16 cellular contexts compared by ENCODE assay signal in the genomic region with DNA sequence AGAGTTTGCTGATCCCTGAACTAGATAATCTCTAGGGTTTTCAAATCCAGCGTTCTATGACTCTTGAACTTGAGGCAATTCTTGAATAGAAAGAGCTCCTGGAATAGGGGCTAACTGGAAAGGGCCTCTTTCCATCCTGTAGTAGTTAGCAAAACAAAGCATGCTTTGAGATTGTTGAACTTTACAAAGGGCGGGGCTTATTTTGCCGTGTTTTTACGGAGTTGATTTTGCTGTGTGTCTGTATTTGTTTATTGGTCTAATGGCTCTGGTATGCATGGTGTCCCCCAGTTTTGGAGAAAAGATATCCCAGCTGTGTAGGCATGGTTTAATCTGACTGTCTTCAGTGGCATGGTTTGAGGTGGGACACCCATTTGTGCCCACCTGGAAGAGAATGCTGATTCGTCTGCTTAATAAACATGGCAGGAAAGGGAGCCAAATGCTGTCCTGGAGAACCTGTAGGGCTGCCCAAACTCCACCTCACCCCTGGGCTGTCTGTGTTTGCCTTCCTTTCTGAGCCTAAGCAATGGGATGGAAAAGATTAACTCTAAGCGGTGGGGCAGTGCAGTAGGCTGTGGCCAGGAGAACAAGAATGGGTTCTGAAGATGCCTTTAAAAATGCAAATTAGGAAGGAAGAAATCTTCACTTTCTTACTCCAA.
DNase-seq lines count a peak whose midpoint lies in the region; ATAC-seq, FAIRE-seq and TF ChIP-seq lines count a peak whose summit lies in the region.
"Had no signal": no experiment of that assay in that cellular context is flagged by ENCODE, and none has a peak within 500 bp of the region (broad histone marks: within the 10 kb centered on the region; RNA-seq: fewer than 3 reads in every experiment).

No MANE protein-coding gene starts in this region.

- H3K4me3 ChIP-seq in H1 (ENCODE audit: extremely low read depth in 1 of 4, insufficient read depth in 2 of 4, low read depth in 3 of 4, low read length in 4 of 4): no peak overlapping the region
- H3K4me3 ChIP-seq in mucosa of descending colon: no peak overlapping the region
- no peak overlapping the region for H3K4me3 ChIP-seq in stomach
- H3K4me3 ChIP-seq: SJCRH30 had no signal

- ATAC-seq in mucosa of descending colon (peak; percentile 60), GM18498 (IDR thresholded peaks at IDR 0.05; ENCODE audit: unreplicated experiment) (no peak), HG02970 (IDR thresholded peaks at IDR 0.05; ENCODE audit: low FRiP score, unreplicated experiment) (no peak), HG02870 (IDR thresholded peaks at IDR 0.05; ENCODE audit: unreplicated experiment) (no peak)

- H3K27ac Mint-ChIP-seq in H9: peak overlapping the region in 2 of 3 experiments; percentile 12 to 25; a peak in 2 of 7 replicates

- H2AFZ ChIP-seq in H9 (ENCODE audit: low read length) (no peak overlapping the region), H1 (ENCODE audit: low read length) (no peak overlapping the region)

- H2BK120ac ChIP-seq in H9 (ENCODE audit: low read depth, low read length, poor library complexity, severe bottlenecking) (no peak overlapping the region), H1 (replicated peaks; ENCODE audit: low read depth, low read length) (no peak overlapping the region)

- no peaks in the 10 kb centered on the region; the same call in 1 of the 2 replicates for H3K27me3 ChIP-seq in H9 (ENCODE audit: insufficient read depth, low read length)
- H3K27me3 ChIP-seq in H1 (replicated peaks in 1 of 4; ENCODE audit: control insufficient read depth in 3 of 4, extremely low read depth in 1 of 4, insufficient read depth in 3 of 4, low read length in 3 of 4): no peaks in the 10 kb centered on the region
- no peaks in the 10 kb centered on the region for H3K27me3 ChIP-seq in stomach
- H3K27me3 ChIP-seq: SJCRH30 had no signal

- H3K9ac ChIP-seq in H9 (ENCODE audit: extremely low read depth, insufficient read length, low read length) (no peak overlapping the region), H1 (replicated peaks in 1 of 4; ENCODE audit: extremely low read depth in 1 of 4, low read depth in 3 of 4, low read length in 3 of 4) (no peak overlapping the region)

- H3K4me1 ChIP-seq in H9 (ENCODE audit: insufficient read depth, low read length) (peaks cover 23% of the 10 kb centered on the region), H1 (replicated peaks in 1 of 4; ENCODE audit: control insufficient read depth in 3 of 4, insufficient read depth in 4 of 4, low read length in 3 of 4) (peaks cover 11 to 31% (median 22%) of the 10 kb centered on the region in 4 experiments), mucosa of descending colon (ENCODE audit: low read depth) (peaks cover 7% of the 10 kb centered on the region), stomach (peaks cover 6 to 33% (median 19%) of the 10 kb centered on the region in 4 donors)
- H3K4me1 ChIP-seq: SJCRH30 had no signal

- WGBS in H9 (ENCODE audit: extremely low coverage, insufficient read length, low lambda C conversion rate): no CpG with 5 or more reads among the region's 6 CpGs
- WGBS in H1 (ENCODE audit: extremely low coverage in 1 of 2, insufficient coverage in 1 of 2, insufficient read length in 1 of 2, insufficient replicate concordance in 2 of 2, low coverage in 1 of 2, low lambda C conversion rate in 2 of 2, missing lambda C conversion rate in 1 of 2), 2 experiments: 80% methylated on average over 6 of the region's 6 CpGs; no CpG with 5 or more reads in 1 of the 2 experiments
- 28 to 59% (median 41%) methylated on average over 6 of the region's 6 CpGs for WGBS in stomach, 5 donors

- peaks cover 58 to 70% of the 10 kb centered on the region in 2 experiments for H3K4me1 Mint-ChIP-seq in H9
- H3K4me1 Mint-ChIP-seq: IgD-negative memory B cell had no signal

- H3T11ph ChIP-seq in H9 (ENCODE audit: low read length): no peak overlapping the region

- H2BK15ac ChIP-seq in H9 (ENCODE audit: low read depth, low read length) (no peak overlapping the region), H1 (ENCODE audit: low read length) (no peak overlapping the region)

- H2AK5ac ChIP-seq in H9 (ENCODE audit: insufficient read length, low read length): no peak overlapping the region
- H2AK5ac ChIP-seq in H1 (ENCODE audit: low read depth, low read length): no peak overlapping the region

- no peak overlapping the region for H2BK5ac ChIP-seq in H9 (ENCODE audit: insufficient read length, low read length)
- no peak overlapping the region; the same call in 1 of the 2 replicates for H2BK5ac ChIP-seq in H1 (ENCODE audit: low read depth, low read length)

- H3K4ac ChIP-seq in H9 (ENCODE audit: low read depth, low read length): no peak overlapping the region
- no peak overlapping the region for H3K4ac ChIP-seq in H1 (replicated peaks; ENCODE audit: insufficient read length, low read depth, low read length)

- H3K56ac ChIP-seq in H9 (ENCODE audit: insufficient read length, low read depth, low read length): no peak overlapping the region
- H3K56ac ChIP-seq in H1 (replicated peaks; ENCODE audit: insufficient read length, low read depth, low read length): no peak overlapping the region

- H3K14ac ChIP-seq in H9 (ENCODE audit: insufficient read depth, low read length): no peak overlapping the region
- no peak overlapping the region for H3K14ac ChIP-seq in H1 (ENCODE audit: insufficient read length)

- H2BK20ac ChIP-seq in H9 (ENCODE audit: low read depth, low read length, poor library complexity, severe bottlenecking) (no peak overlapping the region), H1 (ENCODE audit: low read length) (0 out of 2 replicates have a peak overlapping the region, but pooled peaks have one; percentile 37)

- H2BK12ac ChIP-seq in H9 (ENCODE audit: insufficient read length, low read depth, low read length) (no peak overlapping the region), H1 (ENCODE audit: low read depth, low read length) (no peak overlapping the region)

- no peaks in the 10 kb centered on the region for H3K9me3 Mint-ChIP-seq in H9
- H3K9me3 Mint-ChIP-seq: IgD-negative memory B cell had no signal

- H3K27ac ChIP-seq in H9 (ENCODE audit: insufficient read length, low read depth, low read length) (no peak overlapping the region), H1 (ENCODE audit: low read depth, low read length) (no peak overlapping the region), stomach (peak overlapping the region; percentile 14 to 67 (median 35))
- H3K27ac ChIP-seq: RWPE1, SJCRH30 had no signal

- DNase-seq in H9: no peak
- DNase-seq in H1 (ENCODE audit: low read depth in 1 of 2, low spot score in 2 of 2): no peak
- no peak for DNase-seq in mucosa of descending colon
- peak; percentile 48 for DNase-seq in stomach
- no peak for DNase-seq in RKO (ENCODE audit: low spot score)
- DNase-seq: DMS 273 treated with DMSO at 0.1 percent for 48 hours, NCI-H146, NCI-H2081 treated with DMSO at 0.1 percent for 48 hours, NCI-H526, SJCRH30 had no signal

- no peaks in the 10 kb centered on the region for H3K27me3 Mint-ChIP-seq in H9 (ENCODE audit: low read depth)
- H3K27me3 Mint-ChIP-seq: IgD-negative memory B cell had no signal

- no peak overlapping the region for H4K8ac ChIP-seq in H9 (replicated peaks; ENCODE audit: insufficient read length, low read depth, low read length)
- no peak overlapping the region for H4K8ac ChIP-seq in H1 (ENCODE audit: extremely low read depth, insufficient read depth, low read length)

- no peak overlapping the region for H3K4me3 Mint-ChIP-seq in H9
- H3K4me3 Mint-ChIP-seq: IgD-negative memory B cell had no signal

- no peak overlapping the region for H4K5ac ChIP-seq in H9 (ENCODE audit: insufficient read length, low read depth, low read length)
- no peak overlapping the region for H4K5ac ChIP-seq in H1 (ENCODE audit: insufficient read length, low read depth, low read length)

- H3K4me2 ChIP-seq in H9 (ENCODE audit: insufficient read depth, insufficient read length, low read length) (no peak overlapping the region), H1 (ENCODE audit: insufficient read depth in 1 of 2, low read depth in 2 of 2, low read length in 2 of 2) (peak overlapping the region in 1 of 2 experiments; percentile 10; a peak in 1 of 4 replicates)

- no peak overlapping the region for H3K18ac ChIP-seq in H9 (ENCODE audit: insufficient read length, low read depth, low read length)
- peak overlapping the region; percentile 81 for H3K18ac ChIP-seq in H1 (ENCODE audit: extremely low read depth, low read length)

- H4K91ac ChIP-seq in H9 (ENCODE audit: insufficient read length, low read depth, low read length) (no peak overlapping the region), H1 (replicated peaks; ENCODE audit: insufficient read length, low read length) (no peak overlapping the region)

- H3K36me3 ChIP-seq in H1 (ENCODE audit: control insufficient read depth in 2 of 4, insufficient read depth in 4 of 4, low read length in 3 of 4) (no peaks in the 10 kb centered on the region), mucosa of descending colon (ENCODE audit: low read depth) (no peaks in the 10 kb centered on the region), stomach (no peaks in the 10 kb centered on the region)
- H3K36me3 ChIP-seq: SJCRH30 had no signal

- no peaks in the 10 kb centered on the region for H3K79me2 ChIP-seq in H9 (ENCODE audit: insufficient read depth, low read length)
- H3K79me2 ChIP-seq in H1 (ENCODE audit: control insufficient read depth in 1 of 2, insufficient read depth in 2 of 2, low read length in 2 of 2): no peaks in the 10 kb centered on the region

- CTCF ChIA-PET in H1 (lab: Charles Lee; ENCODE audit: partially characterized antibody): interaction anchor here (0.9 to 1.1 kb wide), 3 partner anchors 8 to 163 kb away, joined by 3 to 4 read pairs (median 4); no protein-coding TSS in a partner anchor

- POLR2A ChIA-PET in H1 (lab: Charles Lee; ENCODE audit: partially characterized antibody): interaction anchor here (1.7 kb wide), 1 partner anchor 10 kb away, joined by 5 read pairs; no protein-coding TSS in a partner anchor

- no peak overlapping the region for H3K23ac ChIP-seq in H9 (ENCODE audit: insufficient read length, low read depth, low read length)
- H3K23ac ChIP-seq in H1 (ENCODE audit: insufficient read length): no peak overlapping the region

- TF ChIP-seq RAD21 in H1 (IDR thresholded peaks at IDR 0.05 in 1 of 2, conservative IDR thresholded peaks at IDR 0.05 in 1 of 2; ENCODE audit: low read depth in 2 of 2, low read length in 2 of 2): no peak

- H3K9me3 ChIP-seq in H9 (ENCODE audit: control insufficient read depth, low read depth, low read length): no peaks in the 10 kb centered on the region
- H3K9me3 ChIP-seq in H1 (ENCODE audit: insufficient read depth in 2 of 2, low read depth in 1 of 2, low read length in 1 of 2): no peaks in the 10 kb centered on the region
- no peaks in the 10 kb centered on the region for H3K9me3 ChIP-seq in mucosa of descending colon
- H3K9me3 ChIP-seq in stomach: no peaks in the 10 kb centered on the region
- H3K9me3 ChIP-seq: SJCRH30 had no signal

- FAIRE-seq in H1 (lab: Jason Lieb, UNC): no peak
- FAIRE-seq: H54 had no signal

- H3K23me2 ChIP-seq in H9 (ENCODE audit: insufficient read length, low read depth, low read length, poor library complexity, severe bottlenecking) (no peaks in the 10 kb centered on the region), H1 (ENCODE audit: low read depth, low read length) (no peaks in the 10 kb centered on the region; the same call in 1 of the 2 replicates)

- H4K20me1 ChIP-seq in H9 (ENCODE audit: control insufficient read depth, insufficient read depth, insufficient read length): no peaks in the 10 kb centered on the region
- no peaks in the 10 kb centered on the region for H4K20me1 ChIP-seq in H1 (replicated peaks in 1 of 2; ENCODE audit: control insufficient read depth in 1 of 2, insufficient read depth in 2 of 2, low read length in 2 of 2)

- TF ChIP-seq CTCF in H9 (conservative IDR thresholded peaks at IDR 0.05): no peak
- no peak for TF ChIP-seq CTCF in H1 (IDR thresholded peaks at IDR 0.05; ENCODE audit: control extremely low read depth in 1 of 3, insufficient read depth in 1 of 3, low read depth in 1 of 3, low read length in 3 of 3)
- no peak for TF ChIP-seq CTCF in mucosa of descending colon (IDR thresholded peaks at IDR 0.05)
- no peak for TF ChIP-seq CTCF in stomach (IDR thresholded peaks at IDR 0.05)

- intact Hi-C loops in mucosa of descending colon (cut with DNase I, micrococcal nuclease): no loop called here
- intact Hi-C loops in stomach (cut with DNase I; ENCODE audit: low total_unique reads): no loop called here

- H3K79me1 ChIP-seq in H9 (ENCODE audit: insufficient read depth, low read depth, low read length, poor library complexity, severe bottlenecking) (no peaks in the 10 kb centered on the region), H1 (ENCODE audit: low read depth, low read length) (no peaks in the 10 kb centered on the region)

- no peaks in the 10 kb centered on the region for H3K36me3 Mint-ChIP-seq in H9 (ENCODE audit: insufficient read depth in 1 of 3, low read depth in 3 of 3)

- TF ChIP-seq POLR2A in H1 (IDR thresholded peaks at IDR 0.05; ENCODE audit: control extremely low read depth in 1 of 2, low read depth in 2 of 2, low read length in 2 of 2): no peak
- no peak for TF ChIP-seq POLR2A in stomach (IDR thresholded peaks at IDR 0.05)

- no peak for TF ChIP-seq EP300 in H1 (IDR thresholded peaks at IDR 0.05; ENCODE audit: borderline replicate concordance in 1 of 2, low read depth in 2 of 2, low read length in 2 of 2)
- no peak for TF ChIP-seq EP300 in stomach (IDR thresholded peaks at IDR 0.05)

Comparison
In these comparisons a context has a peak if more than half of its experiments do, and no peak if none do; other contexts are left out.
1. H3K27ac ChIP-seq: peak in stomach (5 of 5); none in H9 (single experiment) and H1 (single experiment).